ENCODE assay signal across 14 cellular contexts in genomic region chr9:94108584-94108983, GRCh38. TPM values are rescaled to one million over a fixed set of nuclear protein-coding genes. Genes with fewer than 3 reads are reported as not detected.
A peak's percentile ranks its signal among the peaks of the same experiment; 100 is the strongest.
DNase-seq lines count a peak whose midpoint lies in the region; ATAC-seq and TF ChIP-seq lines count a peak whose summit lies in the region.
"Had no signal": no experiment of that assay in that cellular context is flagged by ENCODE, and none has a peak within 500 bp of the region (broad histone marks: within the 10 kb centered on the region; RNA-seq: fewer than 3 reads in every experiment).

No MANE protein-coding gene starts in this region.

- peak; percentile 35; the same call in 1 of the 3 replicates for ATAC-seq in RWPE2 (ENCODE audit: low read depth)
- ATAC-seq in GM21447 (IDR thresholded peaks at IDR 0.05; ENCODE audit: unreplicated experiment) = no peak
- ATAC-seq in activated T-cell treated with anti-CD3 and anti-CD28 coated beads, Interleukin-2, amount 50 U/mL, for 72 hours (replicated peaks in 1 of 2) = no peak

- no peaks in the 10 kb centered on the region for H3K27me3 ChIP-seq in RWPE2 (ENCODE audit: insufficient read depth, poor library complexity, severe bottlenecking)
- H3K27me3 ChIP-seq: SJSA1, tibial nerve had no signal

- H3K27me3 Mint-ChIP-seq in activated T-cell treated with anti-CD3 and anti-CD28 coated beads, Interleukin-2, amount 50 U/mL, for 72 hours (ENCODE audit: low read depth) = no peaks in the 10 kb centered on the region

- H3K36me3 Mint-ChIP-seq in activated T-cell treated with anti-CD3 and anti-CD28 coated beads, Interleukin-2, amount 50 U/mL, for 72 hours (ENCODE audit: insufficient read depth in 2 of 2) = peaks cover 1 to 2% of the 10 kb centered on the region in 2 donors

- H3K4me1 Mint-ChIP-seq in activated T-cell treated with anti-CD3 and anti-CD28 coated beads, Interleukin-2, amount 50 U/mL, for 72 hours (ENCODE audit: low read depth) = no peaks in the 10 kb centered on the region

- no peak overlapping the region for H3K27ac ChIP-seq in RWPE2 (ENCODE audit: poor library complexity, severe bottlenecking)
- H3K27ac ChIP-seq: SJSA1 had no signal

- DNase-seq in EH (ENCODE audit: low read depth) (peak; percentile 49), RWPE2 (ENCODE audit: low spot score) (no peak), fibroblast of peridontal ligament (ENCODE audit: extremely low read depth) (peak; percentile 26), myocyte (ENCODE audit: low read depth) (peak; percentile 30), NCI-H2029 treated with DMSO at 0.1 percent for 48 hours (lab: John Stamatoyannopoulos, UW) (no peak), AML-193 (lab: John Stamatoyannopoulos, UW) (no peak)
- no peak for DNase-seq in activated T-cell treated with anti-CD3 and anti-CD28 coated beads, Interleukin-2, amount 50 U/mL, for 72 hours
- DNase-seq: activated naive CD4-positive, alpha-beta T cell treated with anti-CD3 and anti-CD28 coated beads for 36 hours; central memory CD4-positive, alpha-beta T cell; NK-92 treated with Interleukin-12 subunit alpha and Interleukin-12 subunit beta, amount 100 ng/mL, for 24 hours had no signal

- H3K27ac Mint-ChIP-seq in activated T-cell treated with anti-CD3 and anti-CD28 coated beads, Interleukin-2, amount 50 U/mL, for 72 hours = no peak overlapping the region
- H3K27ac Mint-ChIP-seq: activated naive CD4-positive, alpha-beta T cell treated with anti-CD3 and anti-CD28 coated beads for 36 hours; mesothelial cell of epicardium had no signal

- H3K9me3 ChIP-seq in RWPE2 (ENCODE audit: severe bottlenecking) = no peaks in the 10 kb centered on the region
- H3K9me3 ChIP-seq: SJSA1, tibial nerve had no signal

- no peak overlapping the region for H3K4me3 ChIP-seq in RWPE2 (ENCODE audit: severe bottlenecking)
- H3K4me3 ChIP-seq: SJSA1, tibial nerve had no signal

- TF ChIP-seq CTCF in RWPE2 (IDR thresholded peaks at IDR 0.05; ENCODE audit: poor library complexity, severe bottlenecking) = no peak

- no peak overlapping the region for H3K4me3 Mint-ChIP-seq in activated T-cell treated with anti-CD3 and anti-CD28 coated beads, Interleukin-2, amount 50 U/mL, for 72 hours
- H3K4me3 Mint-ChIP-seq: activated naive CD4-positive, alpha-beta T cell treated with anti-CD3 and anti-CD28 coated beads for 36 hours; mesothelial cell of epicardium had no signal

- H3K4me1 ChIP-seq in RWPE2 (ENCODE audit: insufficient read depth, poor library complexity, severe bottlenecking) = peaks cover 13% of the 10 kb centered on the region
- H3K4me1 ChIP-seq: SJSA1 had no signal

- no peaks in the 10 kb centered on the region for H3K36me3 ChIP-seq in RWPE2 (ENCODE audit: low read depth)
- H3K36me3 ChIP-seq: SJSA1 had no signal

- peaks cover 0 to 1% of the 10 kb centered on the region in 2 donors for H3K9me3 Mint-ChIP-seq in activated T-cell treated with anti-CD3 and anti-CD28 coated beads, Interleukin-2, amount 50 U/mL, for 72 hours
- H3K9me3 Mint-ChIP-seq: mesothelial cell of epicardium had no signal

RNA-seq across cellular contexts. Expression of gene PTPDC1, which starts 24.3 kb away (rescaled TPM):
- 12.8 and 15.7 TPM in 2 replicates for total RNA-seq in myocyte
- 7.8 TPM for polyA plus RNA-seq in myocyte (2012)
- 1 to 10 TPM; 9.2 to 10.0 TPM for total RNA-seq in activated T-cell treated with anti-CD3 and anti-CD28 coated beads, Interleukin-2, amount 50 U/mL, for 72 hours

Comparison
In these comparisons a context has a peak if more than half of its experiments do, and no peak if none do; other contexts are left out.
1. DNase-seq: peak in EH (single experiment), fibroblast of peridontal ligament (single experiment) and myocyte (single experiment); none in RWPE2 (single experiment), NCI-H2029 treated with DMSO at 0.1 percent for 48 hours (single experiment), AML-193 (0 of 2) and activated T-cell treated with anti-CD3 and anti-CD28 coated beads, Interleukin-2, amount 50 U/mL, for 72 hours (0 of 2).